ENCODE assay signal across 16 cellular contexts in genomic region chr1:58767143-58767542, GRCh38. TPM values are rescaled to one million over a fixed set of nuclear protein-coding genes. Genes with fewer than 3 reads are reported as not detected.
DNase-seq lines count a peak whose midpoint lies in the region; ATAC-seq and TF ChIP-seq lines count a peak whose summit lies in the region.
"Had no signal": no experiment of that assay in that cellular context is flagged by ENCODE, and none has a peak within 500 bp of the region (broad histone marks: within the 10 kb centered on the region; RNA-seq: fewer than 3 reads in every experiment).

No MANE protein-coding gene starts in this region.

- DNase-seq in Right ventricle myocardium inferior (ENCODE audit: missing footprints) = no peak
- DNase-seq in left ventricle myocardium inferior = no peak
- no peak for DNase-seq in HCT116 (ENCODE audit: low read depth, low spot score)
- DNase-seq in SK-MEL-5 (ENCODE audit: low read depth, low spot score) = peak; percentile 23
- DNase-seq in left kidney (ENCODE audit: low read depth, low spot score) = peak; percentile 2
- DNase-seq in LoVo (ENCODE audit: low spot score) = no peak
- DNase-seq: CD4-positive, alpha-beta memory T cell; DMS153; DMS79; GDM1; GOT3; H7 had no signal

- no peaks in the 10 kb centered on the region for H3K79me2 ChIP-seq in HCT116 (ENCODE audit: insufficient read depth, low read length)

- TF ChIP-seq CTCF in left ventricle myocardium inferior (IDR thresholded peaks at IDR 0.05; ENCODE audit: borderline replicate concordance) (no peak), HCT116 (IDR thresholded peaks at IDR 0.05 in 2 of 3, conservative IDR thresholded peaks at IDR 0.05 in 1 of 3; ENCODE audit: borderline replicate concordance in 1 of 3, insufficient read depth in 1 of 3, low read depth in 2 of 3, low read length in 2 of 3) (no peak)

- no peak for TF ChIP-seq POLR2A in HCT116 (IDR thresholded peaks at IDR 0.05; ENCODE audit: borderline replicate concordance, extremely low read depth, insufficient read depth, insufficient read length)

- H3K27me3 ChIP-seq in left ventricle myocardium inferior (ENCODE audit: low read depth) (no peaks in the 10 kb centered on the region), HCT116 (ENCODE audit: insufficient read depth, low read length) (no peaks in the 10 kb centered on the region)
- H3K27me3 ChIP-seq: BLaER1 had no signal

- POLR2A ChIA-PET in HCT116 (lab: Charles Lee) = interaction anchor here (1.7 kb wide), 1 partner anchor 16 kb away, joined by 7 read pairs; the partner anchor contains the start of gene JUN

- CTCF ChIA-PET in HCT116 (lab: Charles Lee) = interaction anchor here (1.0 kb wide), 1 partner anchor 12 kb away, joined by 3 read pairs; no protein-coding TSS in a partner anchor

- H3K27ac ChIP-seq in left ventricle myocardium inferior (replicated peaks) (no peak overlapping the region), HCT116 (ENCODE audit: low read depth, low read length) (no peak overlapping the region)
- H3K27ac ChIP-seq: 22Rv1, A549, BLaER1 had no signal

- H3K36me3 ChIP-seq in left ventricle myocardium inferior (no peaks in the 10 kb centered on the region), HCT116 (ENCODE audit: control insufficient read depth in 1 of 2, insufficient read depth in 2 of 2, low read length in 2 of 2) (no peaks in the 10 kb centered on the region)
- H3K36me3 ChIP-seq: BLaER1 had no signal

- peak; percentile 60 for ATAC-seq in Right ventricle myocardium inferior
- ATAC-seq in HCT116 = peak; percentile 36; the same call in 1 of the 2 replicates
- ATAC-seq in HG03025 (IDR thresholded peaks at IDR 0.05; ENCODE audit: low FRiP score, unreplicated experiment) = no peak
- ATAC-seq: A549 had no signal

- RAD21 ChIA-PET in HCT116 (lab: Charles Lee; ENCODE audit: low non-redundant PET in 1 of 2, low total read pairs in 2 of 2, uncharacterized antibody in 2 of 2, unreplicated experiment in 2 of 2) = no interaction called here

- H3K4me3 ChIP-seq in left ventricle myocardium inferior = no peak overlapping the region
- no peak overlapping the region for H3K4me3 ChIP-seq in HCT116 (replicated peaks in 1 of 2; ENCODE audit: low read depth in 1 of 2, low read length in 2 of 2)
- H3K4me3 ChIP-seq: A549, BLaER1 had no signal

- intact Hi-C loops in Right ventricle myocardium inferior (cut with DNase I) = no loop called here
- intact Hi-C loops in left ventricle myocardium inferior (cut with micrococcal nuclease) = no loop called here
- intact Hi-C loops in HCT116 (cut with micrococcal nuclease) = no loop called here

- H2AFZ ChIP-seq in HCT116 (ENCODE audit: low read depth, low read length, poor library complexity, severe bottlenecking) = no peak overlapping the region

- no peaks in the 10 kb centered on the region for H4K20me1 ChIP-seq in HCT116 (ENCODE audit: insufficient read depth)
- H4K20me1 ChIP-seq: BLaER1 had no signal

- H3K9ac ChIP-seq in HCT116 (ENCODE audit: low read length) = no peak overlapping the region
- H3K9ac ChIP-seq: BLaER1 had no signal

- H3K4me1 ChIP-seq in left ventricle myocardium inferior = peaks cover 19% of the 10 kb centered on the region
- H3K4me1 ChIP-seq in HCT116 (ENCODE audit: control insufficient read depth in 1 of 2, insufficient read depth in 2 of 2, low read length in 2 of 2) = peaks cover 0 to 9% of the 10 kb centered on the region in 2 experiments; a peak in 1 of 4 replicates
- H3K4me1 ChIP-seq: BLaER1 had no signal

- in situ Hi-C loops in SK-MEL-5 (cut with HindIII; ENCODE audit: low pct_unique_long_range_greater_than_20kb, low sequenced_read_pairs) = no loop called here

- no peak for TF ChIP-seq RAD21 in HCT116 (IDR thresholded peaks at IDR 0.05; ENCODE audit: low read depth)

- H3K9me2 ChIP-seq in HCT116 (ENCODE audit: insufficient read depth) = no peaks in the 10 kb centered on the region

- no TSS peak for BruUV-seq in HCT116 (replicated peaks; lab: Mats Ljungman, UMichigan)

- H3K9me3 ChIP-seq in left ventricle myocardium inferior (replicated peaks) = no peaks in the 10 kb centered on the region
- no peaks in the 10 kb centered on the region for H3K9me3 ChIP-seq in HCT116 (ENCODE audit: control insufficient read depth in 1 of 2, insufficient read depth in 1 of 2, low read depth in 1 of 2, low read length in 2 of 2)
- H3K9me3 ChIP-seq: A549, BLaER1 had no signal

- no peak overlapping the region for H3K4me2 ChIP-seq in HCT116 (ENCODE audit: low read length)
- H3K4me2 ChIP-seq: A549, BLaER1 had no signal

TF ChIP-seq in HCT116, 20 proteins besides CTCF, POLR2A, EP300 and RAD21:
- TF ChIP-seq CEBPB (IDR thresholded peaks at IDR 0.05; ENCODE audit: low read depth) (no peak), POLR2AphosphoS5 (IDR thresholded peaks at IDR 0.05; ENCODE audit: low read depth, low read length) (no peak), REST (IDR thresholded peaks at IDR 0.05; ENCODE audit: low read depth) (no peak), JUND (IDR thresholded peaks at IDR 0.05) (no peak), SRF (IDR thresholded peaks at IDR 0.05; ENCODE audit: low read depth) (no peak), FOSL1 (IDR thresholded peaks at IDR 0.05; ENCODE audit: low read depth) (no peak), EGR1 (IDR thresholded peaks at IDR 0.05; ENCODE audit: low read depth) (no peak), YY1 (IDR thresholded peaks at IDR 0.05; ENCODE audit: extremely low read depth, insufficient replicate concordance, low read depth, low read length) (no peak), SP1 (IDR thresholded peaks at IDR 0.05; ENCODE audit: low read depth) (no peak), EZH2phosphoT487 (IDR thresholded peaks at IDR 0.05; ENCODE audit: borderline replicate concordance) (no peak), ZBTB33 (IDR thresholded peaks at IDR 0.05; ENCODE audit: extremely low read depth, insufficient replicate concordance, low read length) (no peak), EZH2 (IDR thresholded peaks at IDR 0.05) (no peak), ELF1 (IDR thresholded peaks at IDR 0.05; ENCODE audit: borderline replicate concordance, low read depth) (no peak), ZFX (IDR thresholded peaks at IDR 0.05) (no peak), CBX3 (IDR thresholded peaks at IDR 0.05; ENCODE audit: low read depth) (no peak), TCF7L2 (IDR thresholded peaks at IDR 0.05; ENCODE audit: borderline replicate concordance, extremely low read depth, insufficient read depth, insufficient read length) (no peak)

RNA-seq across cellular contexts. Expression of gene JUN, which starts 16.7 kb away (rescaled TPM):
- total RNA-seq in Right ventricle myocardium inferior (64.2 TPM), left ventricle myocardium inferior (101 TPM), HCT116 (2021; ENCODE audit: unreplicated experiment) (18.7 TPM)
- 42.4 and 58.4 TPM in 2 replicates for polyA plus RNA-seq in HCT116 (2012)
- total RNA-seq in SK-MEL-5 (2014; rRNA removed; shearing (Covaris generic)) = 4.1 and 5.4 TPM in 2 replicates
- polyA plus RNA-seq in SK-MEL-5 (2015; cell fraction: cytosol; rRNA removed) = 11.6 and 12.0 TPM in 2 replicates
- polyA plus RNA-seq in SK-MEL-5 (2015; cell fraction: nucleus; rRNA removed) = 14.0 and 24.8 TPM in 2 replicates

Comparison
In these comparisons a context has a peak if more than half of its experiments do, and no peak if none do; other contexts are left out.
1. DNase-seq: peak in SK-MEL-5 (single experiment) and left kidney (single experiment); none in Right ventricle myocardium inferior (single experiment), left ventricle myocardium inferior (single experiment), HCT116 (single experiment) and LoVo (single experiment).